ENCODE assay signal across 2 cellular contexts in the genomic region with DNA sequence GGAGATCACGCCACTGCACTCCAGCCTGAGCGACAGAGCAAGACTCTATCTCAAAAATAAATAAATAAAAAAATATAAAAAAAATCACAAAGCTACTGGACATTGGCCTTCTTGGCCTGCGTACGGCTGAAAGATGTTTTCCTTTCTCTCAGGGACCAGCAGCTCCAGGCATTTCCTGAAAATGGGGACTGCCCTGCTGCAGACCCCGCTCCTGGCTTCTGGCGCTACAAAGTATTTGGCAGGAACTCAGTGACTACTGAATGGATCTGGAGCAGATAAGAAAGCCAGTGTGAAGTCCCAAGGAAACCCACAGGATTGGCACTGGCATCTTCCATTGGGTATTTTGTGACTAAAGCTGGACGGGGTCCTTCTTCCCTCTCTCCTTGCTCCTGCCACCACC.
TF ChIP-seq lines count a peak whose summit lies in the region.

No MANE protein-coding gene starts in this region.

TF ChIP-seq in H1, 55 proteins besides CTCF, POLR2A, EP300 and RAD21:
- TF ChIP-seq, protein P1, sequence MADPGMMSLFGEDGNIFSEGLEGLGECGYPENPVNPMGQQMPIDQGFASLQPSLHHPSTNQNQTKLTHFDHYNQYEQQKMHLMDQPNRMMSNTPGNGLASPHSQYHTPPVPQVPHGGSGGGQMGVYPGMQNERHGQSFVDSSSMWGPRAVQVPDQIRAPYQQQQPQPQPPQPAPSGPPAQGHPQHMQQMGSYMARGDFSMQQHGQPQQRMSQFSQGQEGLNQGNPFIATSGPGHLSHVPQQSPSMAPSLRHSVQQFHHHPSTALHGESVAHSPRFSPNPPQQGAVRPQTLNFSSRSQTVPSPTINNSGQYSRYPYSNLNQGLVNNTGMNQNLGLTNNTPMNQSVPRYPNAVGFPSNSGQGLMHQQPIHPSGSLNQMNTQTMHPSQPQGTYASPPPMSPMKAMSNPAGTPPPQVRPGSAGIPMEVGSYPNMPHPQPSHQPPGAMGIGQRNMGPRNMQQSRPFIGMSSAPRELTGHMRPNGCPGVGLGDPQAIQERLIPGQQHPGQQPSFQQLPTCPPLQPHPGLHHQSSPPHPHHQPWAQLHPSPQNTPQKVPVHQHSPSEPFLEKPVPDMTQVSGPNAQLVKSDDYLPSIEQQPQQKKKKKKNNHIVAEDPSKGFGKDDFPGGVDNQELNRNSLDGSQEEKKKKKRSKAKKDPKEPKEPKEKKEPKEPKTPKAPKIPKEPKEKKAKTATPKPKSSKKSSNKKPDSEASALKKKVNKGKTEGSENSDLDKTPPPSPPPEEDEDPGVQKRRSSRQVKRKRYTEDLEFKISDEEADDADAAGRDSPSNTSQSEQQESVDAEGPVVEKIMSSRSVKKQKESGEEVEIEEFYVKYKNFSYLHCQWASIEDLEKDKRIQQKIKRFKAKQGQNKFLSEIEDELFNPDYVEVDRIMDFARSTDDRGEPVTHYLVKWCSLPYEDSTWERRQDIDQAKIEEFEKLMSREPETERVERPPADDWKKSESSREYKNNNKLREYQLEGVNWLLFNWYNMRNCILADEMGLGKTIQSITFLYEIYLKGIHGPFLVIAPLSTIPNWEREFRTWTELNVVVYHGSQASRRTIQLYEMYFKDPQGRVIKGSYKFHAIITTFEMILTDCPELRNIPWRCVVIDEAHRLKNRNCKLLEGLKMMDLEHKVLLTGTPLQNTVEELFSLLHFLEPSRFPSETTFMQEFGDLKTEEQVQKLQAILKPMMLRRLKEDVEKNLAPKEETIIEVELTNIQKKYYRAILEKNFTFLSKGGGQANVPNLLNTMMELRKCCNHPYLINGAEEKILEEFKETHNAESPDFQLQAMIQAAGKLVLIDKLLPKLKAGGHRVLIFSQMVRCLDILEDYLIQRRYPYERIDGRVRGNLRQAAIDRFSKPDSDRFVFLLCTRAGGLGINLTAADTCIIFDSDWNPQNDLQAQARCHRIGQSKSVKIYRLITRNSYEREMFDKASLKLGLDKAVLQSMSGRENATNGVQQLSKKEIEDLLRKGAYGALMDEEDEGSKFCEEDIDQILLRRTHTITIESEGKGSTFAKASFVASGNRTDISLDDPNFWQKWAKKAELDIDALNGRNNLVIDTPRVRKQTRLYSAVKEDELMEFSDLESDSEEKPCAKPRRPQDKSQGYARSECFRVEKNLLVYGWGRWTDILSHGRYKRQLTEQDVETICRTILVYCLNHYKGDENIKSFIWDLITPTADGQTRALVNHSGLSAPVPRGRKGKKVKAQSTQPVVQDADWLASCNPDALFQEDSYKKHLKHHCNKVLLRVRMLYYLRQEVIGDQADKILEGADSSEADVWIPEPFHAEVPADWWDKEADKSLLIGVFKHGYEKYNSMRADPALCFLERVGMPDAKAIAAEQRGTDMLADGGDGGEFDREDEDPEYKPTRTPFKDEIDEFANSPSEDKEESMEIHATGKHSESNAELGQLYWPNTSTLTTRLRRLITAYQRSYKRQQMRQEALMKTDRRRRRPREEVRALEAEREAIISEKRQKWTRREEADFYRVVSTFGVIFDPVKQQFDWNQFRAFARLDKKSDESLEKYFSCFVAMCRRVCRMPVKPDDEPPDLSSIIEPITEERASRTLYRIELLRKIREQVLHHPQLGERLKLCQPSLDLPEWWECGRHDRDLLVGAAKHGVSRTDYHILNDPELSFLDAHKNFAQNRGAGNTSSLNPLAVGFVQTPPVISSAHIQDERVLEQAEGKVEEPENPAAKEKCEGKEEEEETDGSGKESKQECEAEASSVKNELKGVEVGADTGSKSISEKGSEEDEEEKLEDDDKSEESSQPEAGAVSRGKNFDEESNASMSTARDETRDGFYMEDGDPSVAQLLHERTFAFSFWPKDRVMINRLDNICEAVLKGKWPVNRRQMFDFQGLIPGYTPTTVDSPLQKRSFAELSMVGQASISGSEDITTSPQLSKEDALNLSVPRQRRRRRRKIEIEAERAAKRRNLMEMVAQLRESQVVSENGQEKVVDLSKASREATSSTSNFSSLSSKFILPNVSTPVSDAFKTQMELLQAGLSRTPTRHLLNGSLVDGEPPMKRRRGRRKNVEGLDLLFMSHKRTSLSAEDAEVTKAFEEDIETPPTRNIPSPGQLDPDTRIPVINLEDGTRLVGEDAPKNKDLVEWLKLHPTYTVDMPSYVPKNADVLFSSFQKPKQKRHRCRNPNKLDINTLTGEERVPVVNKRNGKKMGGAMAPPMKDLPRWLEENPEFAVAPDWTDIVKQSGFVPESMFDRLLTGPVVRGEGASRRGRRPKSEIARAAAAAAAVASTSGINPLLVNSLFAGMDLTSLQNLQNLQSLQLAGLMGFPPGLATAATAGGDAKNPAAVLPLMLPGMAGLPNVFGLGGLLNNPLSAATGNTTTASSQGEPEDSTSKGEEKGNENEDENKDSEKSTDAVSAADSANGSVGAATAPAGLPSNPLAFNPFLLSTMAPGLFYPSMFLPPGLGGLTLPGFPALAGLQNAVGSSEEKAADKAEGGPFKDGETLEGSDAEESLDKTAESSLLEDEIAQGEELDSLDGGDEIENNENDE (IDR thresholded peaks at IDR 0.05; ENCODE audit: insufficient replicate concordance, low read length): no peak
- TF ChIP-seq BCL11A (IDR thresholded peaks at IDR 0.05; ENCODE audit: low read depth in 2 of 2, low read length in 2 of 2) (no peak), SUZ12 (IDR thresholded peaks at IDR 0.05; ENCODE audit: low read length) (peak; percentile 16; the same call in 1 of the 2 replicates), YY1 (IDR thresholded peaks at IDR 0.05; ENCODE audit: low read depth, low read length) (no peak), SP2 (IDR thresholded peaks at IDR 0.05; ENCODE audit: low read length) (no peak), GABPA (IDR thresholded peaks at IDR 0.05; ENCODE audit: borderline replicate concordance, insufficient read depth, low read length) (no peak), POLR2AphosphoS5 (IDR thresholded peaks at IDR 0.05; ENCODE audit: low read depth, low read length) (no peak), POU5F1 (IDR thresholded peaks at IDR 0.05; ENCODE audit: low read depth, low read length) (no peak)

TF ChIP-seq in GM23338, 12 proteins besides CTCF, POLR2A, EP300 and RAD21:
- no peak for TF ChIP-seq EZH2phosphoT487 (IDR thresholded peaks at IDR 0.05; ENCODE audit: unreplicated experiment)
- TF ChIP-seq, protein P2, sequence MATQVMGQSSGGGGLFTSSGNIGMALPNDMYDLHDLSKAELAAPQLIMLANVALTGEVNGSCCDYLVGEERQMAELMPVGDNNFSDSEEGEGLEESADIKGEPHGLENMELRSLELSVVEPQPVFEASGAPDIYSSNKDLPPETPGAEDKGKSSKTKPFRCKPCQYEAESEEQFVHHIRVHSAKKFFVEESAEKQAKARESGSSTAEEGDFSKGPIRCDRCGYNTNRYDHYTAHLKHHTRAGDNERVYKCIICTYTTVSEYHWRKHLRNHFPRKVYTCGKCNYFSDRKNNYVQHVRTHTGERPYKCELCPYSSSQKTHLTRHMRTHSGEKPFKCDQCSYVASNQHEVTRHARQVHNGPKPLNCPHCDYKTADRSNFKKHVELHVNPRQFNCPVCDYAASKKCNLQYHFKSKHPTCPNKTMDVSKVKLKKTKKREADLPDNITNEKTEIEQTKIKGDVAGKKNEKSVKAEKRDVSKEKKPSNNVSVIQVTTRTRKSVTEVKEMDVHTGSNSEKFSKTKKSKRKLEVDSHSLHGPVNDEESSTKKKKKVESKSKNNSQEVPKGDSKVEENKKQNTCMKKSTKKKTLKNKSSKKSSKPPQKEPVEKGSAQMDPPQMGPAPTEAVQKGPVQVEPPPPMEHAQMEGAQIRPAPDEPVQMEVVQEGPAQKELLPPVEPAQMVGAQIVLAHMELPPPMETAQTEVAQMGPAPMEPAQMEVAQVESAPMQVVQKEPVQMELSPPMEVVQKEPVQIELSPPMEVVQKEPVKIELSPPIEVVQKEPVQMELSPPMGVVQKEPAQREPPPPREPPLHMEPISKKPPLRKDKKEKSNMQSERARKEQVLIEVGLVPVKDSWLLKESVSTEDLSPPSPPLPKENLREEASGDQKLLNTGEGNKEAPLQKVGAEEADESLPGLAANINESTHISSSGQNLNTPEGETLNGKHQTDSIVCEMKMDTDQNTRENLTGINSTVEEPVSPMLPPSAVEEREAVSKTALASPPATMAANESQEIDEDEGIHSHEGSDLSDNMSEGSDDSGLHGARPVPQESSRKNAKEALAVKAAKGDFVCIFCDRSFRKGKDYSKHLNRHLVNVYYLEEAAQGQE (IDR thresholded peaks at IDR 0.05; ENCODE audit: unreplicated experiment): no peak
- no peak for TF ChIP-seq EZH2 (IDR thresholded peaks at IDR 0.05; ENCODE audit: low read depth, unreplicated experiment)
- no peak for TF ChIP-seq STAT1 (IDR thresholded peaks at IDR 0.05; ENCODE audit: unreplicated experiment)
- TF ChIP-seq ZNF331 (CRISPR knock-in tag; IDR thresholded peaks at IDR 0.05; ENCODE audit: low read depth): no peak
- no peak for TF ChIP-seq ZNF114 (CRISPR knock-in tag; IDR thresholded peaks at IDR 0.05)
- no peak for TF ChIP-seq POLR2AphosphoS5 (IDR thresholded peaks at IDR 0.05; ENCODE audit: low read depth)
- TF ChIP-seq NANOG (IDR thresholded peaks at IDR 0.05; ENCODE audit: borderline replicate concordance): no peak
- TF ChIP-seq, protein P3, sequence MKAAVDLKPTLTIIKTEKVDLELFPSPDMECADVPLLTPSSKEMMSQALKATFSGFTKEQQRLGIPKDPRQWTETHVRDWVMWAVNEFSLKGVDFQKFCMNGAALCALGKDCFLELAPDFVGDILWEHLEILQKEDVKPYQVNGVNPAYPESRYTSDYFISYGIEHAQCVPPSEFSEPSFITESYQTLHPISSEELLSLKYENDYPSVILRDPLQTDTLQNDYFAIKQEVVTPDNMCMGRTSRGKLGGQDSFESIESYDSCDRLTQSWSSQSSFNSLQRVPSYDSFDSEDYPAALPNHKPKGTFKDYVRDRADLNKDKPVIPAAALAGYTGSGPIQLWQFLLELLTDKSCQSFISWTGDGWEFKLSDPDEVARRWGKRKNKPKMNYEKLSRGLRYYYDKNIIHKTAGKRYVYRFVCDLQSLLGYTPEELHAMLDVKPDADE (IDR thresholded peaks at IDR 0.05): no peak
